8 cellular contexts compared by ENCODE assay signal in genomic region chrX:130171446-130172126, GRCh38. TPM values are rescaled to one million over a fixed set of nuclear protein-coding genes. Genes with fewer than 3 reads are reported as not detected.
A peak's percentile ranks its signal among the peaks of the same experiment; 100 is the strongest.
DNase-seq lines count a peak whose midpoint lies in the region; ATAC-seq and TF ChIP-seq lines count a peak whose summit lies in the region.

RAB33A (plus strand) TSS chrX:130171962; CDS start chrX:130172063, 101 bp downstream.

- peak within 1 kb of the TSS; percentile 39 for H3K4me3 ChIP-seq in kidney epithelial cell (ENCODE audit: low read depth, low read length)

- H3K27me3 ChIP-seq in kidney epithelial cell (ENCODE audit: control insufficient read depth, insufficient read depth, low read length): peaks cover 11% of the 10 kb centered on the region

- no peaks in the 10 kb centered on the region for H3K27me3 Mint-ChIP-seq in central memory CD8-positive, alpha-beta T cell

- H3K4me1 Mint-ChIP-seq in central memory CD8-positive, alpha-beta T cell: peaks cover 34% of the 10 kb centered on the region

- no peak for TF ChIP-seq CTCF in kidney epithelial cell (IDR thresholded peaks at IDR 0.05; ENCODE audit: insufficient read depth, low read length, poor library complexity, severe bottlenecking)

- peak within 1 kb of the TSS; percentile 86 for H3K4me3 Mint-ChIP-seq in central memory CD8-positive, alpha-beta T cell

- H3K36me3 Mint-ChIP-seq in central memory CD8-positive, alpha-beta T cell (ENCODE audit: insufficient read depth): peaks cover 5% of the 10 kb centered on the region

- DNase-seq in T-helper 9 cell (peak; percentile 28), kidney epithelial cell (ENCODE audit: low read depth) (no peak), SW480 (ENCODE audit: low spot score) (no peak)
- DNase-seq in central memory CD8-positive, alpha-beta T cell (ENCODE audit: low spot score in 2 of 2): peak in 1 of 2 donors; percentile 16
- DNase-seq in stimulated activated CD4-positive, alpha-beta T cell treated with anti-CD3 and anti-CD28 coated beads, Interleukin-1b, Interleukin-23, amount 100 ng/mL, for 4 hours (ENCODE audit: low read depth in 2 of 2): peak; percentile 19 to 21

- TF ChIP-seq POLR2A in GM10847 (IDR thresholded peaks at IDR 0.05; ENCODE audit: extremely low read depth, insufficient read length): peak; percentile 13

- peak within 1 kb of the TSS; percentile 71 for H3K27ac Mint-ChIP-seq in central memory CD8-positive, alpha-beta T cell (ENCODE audit: low read depth)

- H3K9me3 Mint-ChIP-seq in central memory CD8-positive, alpha-beta T cell: no peaks in the 10 kb centered on the region

- H3K36me3 ChIP-seq in kidney epithelial cell (ENCODE audit: control insufficient read depth, insufficient read depth, low read length): no peaks in the 10 kb centered on the region

- peak; percentile 12 for ATAC-seq in HG03175 (IDR thresholded peaks at IDR 0.05; ENCODE audit: unreplicated experiment)
- ATAC-seq in central memory CD8-positive, alpha-beta T cell (replicated peaks; ENCODE audit: extremely low read depth, poor library complexity, severe bottlenecking): peak; percentile 44
- ATAC-seq in GM18867 (IDR thresholded peaks at IDR 0.05; ENCODE audit: unreplicated experiment): no peak

RNA-seq across cellular contexts. Expression of gene RAB33A, which starts in this region (rescaled TPM):
- 3.2 and 3.6 TPM in 2 replicates for total RNA-seq in kidney epithelial cell

Comparison
In these comparisons a context has a peak if more than half of its experiments do, and no peak if none do; other contexts are left out.
1. DNase-seq: peak in T-helper 9 cell (single experiment) and stimulated activated CD4-positive, alpha-beta T cell treated with anti-CD3 and anti-CD28 coated beads, Interleukin-1b, Interleukin-23, amount 100 ng/mL, for 4 hours (2 of 2); none in kidney epithelial cell (single experiment) and SW480 (single experiment).